Comparison of ENCODE assay signal across 16 cellular contexts in the genomic region with DNA sequence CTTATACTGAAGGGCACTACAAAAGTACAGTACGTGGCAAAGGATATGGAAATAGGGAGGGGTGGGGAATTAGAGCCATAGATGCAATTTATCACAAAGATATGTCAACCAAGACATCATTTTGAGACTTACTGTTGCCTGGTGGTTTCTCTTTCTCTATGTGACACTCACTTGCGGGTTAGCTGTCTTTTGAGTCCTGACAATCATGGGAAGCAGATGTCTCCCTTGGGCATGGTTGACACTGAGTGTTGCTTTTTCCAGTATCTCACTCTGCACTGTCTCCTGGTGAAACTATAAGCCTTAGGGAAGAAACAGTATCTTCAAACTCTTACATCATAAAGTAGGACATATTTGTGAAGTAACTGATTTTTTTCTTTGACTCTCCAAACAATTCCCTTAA.
DNase-seq lines count a peak whose midpoint lies in the region; ATAC-seq and TF ChIP-seq lines count a peak whose summit lies in the region.
"Had no signal": no experiment of that assay in that cellular context is flagged by ENCODE, and none has a peak within 500 bp of the region (broad histone marks: within the 10 kb centered on the region; RNA-seq: fewer than 3 reads in every experiment).

No MANE protein-coding gene starts in this region.

- no peaks in the 10 kb centered on the region for H3K36me3 Mint-ChIP-seq in activated CD8-positive, alpha-beta memory T cell treated with anti-CD3 and anti-CD28 coated beads, Interleukin-2, amount 10 ng/mL, durations not matched to agents 7 days and 5 days
- H3K36me3 Mint-ChIP-seq in chondrocyte (ENCODE audit: low read depth) = no peaks in the 10 kb centered on the region
- H3K36me3 Mint-ChIP-seq: CD14-positive monocyte; CD8-positive, alpha-beta T cell had no signal

- TF ChIP-seq CTCF in chondrocyte (IDR thresholded peaks at IDR 0.05) = no peak

- H3K9me3 Mint-ChIP-seq in activated CD8-positive, alpha-beta memory T cell treated with anti-CD3 and anti-CD28 coated beads, Interleukin-2, amount 10 ng/mL, durations not matched to agents 7 days and 5 days (ENCODE audit: low read depth) = no peaks in the 10 kb centered on the region
- no peaks in the 10 kb centered on the region for H3K9me3 Mint-ChIP-seq in chondrocyte (ENCODE audit: low read depth)
- H3K9me3 Mint-ChIP-seq: CD8-positive, alpha-beta T cell had no signal

- CTCF ChIA-PET in activated CD8-positive, alpha-beta memory T cell treated with anti-CD3 and anti-CD28 coated beads, Interleukin-2, amount 10 ng/mL, durations not matched to agents 7 days and 5 days (lab: Charles Lee) = no interaction called here

- peak overlapping the region; percentile 12 for H3K27ac Mint-ChIP-seq in activated CD8-positive, alpha-beta memory T cell treated with anti-CD3 and anti-CD28 coated beads, Interleukin-2, amount 10 ng/mL, durations not matched to agents 7 days and 5 days
- H3K27ac Mint-ChIP-seq in chondrocyte (ENCODE audit: unreplicated experiment) = no peak overlapping the region
- H3K27ac Mint-ChIP-seq: B cell; CD14-positive monocyte; CD8-positive, alpha-beta T cell had no signal

- H3K4me1 Mint-ChIP-seq in activated CD8-positive, alpha-beta memory T cell treated with anti-CD3 and anti-CD28 coated beads, Interleukin-2, amount 10 ng/mL, durations not matched to agents 7 days and 5 days = peaks cover 5% of the 10 kb centered on the region
- no peaks in the 10 kb centered on the region for H3K4me1 Mint-ChIP-seq in chondrocyte (ENCODE audit: low read depth)
- H3K4me1 Mint-ChIP-seq: B cell, CD14-positive monocyte had no signal

- ATAC-seq in activated CD8-positive, alpha-beta memory T cell treated with anti-CD3 and anti-CD28 coated beads, Interleukin-2, amount 10 ng/mL, durations not matched to agents 7 days and 5 days = no peak
- ATAC-seq in HG02981 (IDR thresholded peaks at IDR 0.05; ENCODE audit: unreplicated experiment) (peak; percentile 8), HG03354 (IDR thresholded peaks at IDR 0.05; ENCODE audit: poor library complexity, severe bottlenecking, unreplicated experiment) (peak; percentile 18)
- ATAC-seq: CD8-positive, alpha-beta T cell had no signal

- H3K27me3 Mint-ChIP-seq in activated CD8-positive, alpha-beta memory T cell treated with anti-CD3 and anti-CD28 coated beads, Interleukin-2, amount 10 ng/mL, durations not matched to agents 7 days and 5 days = no peaks in the 10 kb centered on the region
- peaks cover 4% of the 10 kb centered on the region for H3K27me3 Mint-ChIP-seq in chondrocyte (ENCODE audit: low read depth)
- H3K27me3 Mint-ChIP-seq: B cell had no signal

- H3K4me3 Mint-ChIP-seq in activated CD8-positive, alpha-beta memory T cell treated with anti-CD3 and anti-CD28 coated beads, Interleukin-2, amount 10 ng/mL, durations not matched to agents 7 days and 5 days = no peak overlapping the region
- H3K4me3 Mint-ChIP-seq in chondrocyte (ENCODE audit: unreplicated experiment) = no peak overlapping the region
- H3K4me3 Mint-ChIP-seq: B cell; CD14-positive monocyte; CD8-positive, alpha-beta T cell had no signal

- DNase-seq in activated CD8-positive, alpha-beta memory T cell treated with anti-CD3 and anti-CD28 coated beads, Interleukin-2, amount 10 ng/mL, durations not matched to agents 7 days and 5 days = no peak
- no peak for DNase-seq in activated CD8-positive, alpha-beta memory T cell treated with anti-CD3 and anti-CD28 coated beads, Interleukin-2, amount 50 U/mL, for 48 hours
- DNase-seq in ecto neural progenitor cell (ENCODE audit: low spot score) = no peak
- DNase-seq in LoVo (ENCODE audit: low spot score) = no peak
- DNase-seq in DMS53 treated with DMSO at 0.1 percent for 48 hours (lab: John Stamatoyannopoulos, UW; ENCODE audit: unreplicated experiment) = no peak
- no peak for DNase-seq in chondrocyte (ENCODE audit: low spot score)
- DNase-seq: 8988T; CD8-positive, alpha-beta T cell; COR-L47; DMS153; DND-41; GDM1 had no signal
